1 cellular context compared by ENCODE assay signal in the genomic region with DNA sequence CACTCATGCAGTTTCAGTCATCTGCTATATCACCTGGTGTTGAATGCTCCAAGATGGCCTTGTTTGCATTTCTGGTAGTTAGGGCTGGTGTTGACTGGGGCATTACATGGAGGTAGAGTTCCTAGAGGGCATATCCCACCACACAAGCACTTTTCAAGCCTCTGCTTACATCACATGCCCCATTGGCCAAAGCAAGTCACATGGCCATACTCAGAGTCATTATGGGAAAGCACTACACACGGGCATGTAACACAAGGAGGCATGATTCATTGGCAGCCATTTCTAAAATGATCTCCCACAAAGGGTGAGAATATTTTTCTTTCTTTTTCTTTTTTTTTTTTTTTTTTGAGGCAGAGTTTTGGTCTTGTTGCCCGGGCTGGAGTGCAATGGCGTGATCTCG.
TF ChIP-seq lines count a peak whose summit lies in the region.

No MANE protein-coding gene starts in this region.

TF ChIP-seq in IMR-90, 13 proteins besides CTCF, POLR2A, EP300 and RAD21:
- no peak for TF ChIP-seq MAFK (IDR thresholded peaks at IDR 0.05; ENCODE audit: low read depth, low read length)
- TF ChIP-seq FOS (IDR thresholded peaks at IDR 0.05; ENCODE audit: low read depth, low read length): no peak
- TF ChIP-seq, protein P1, sequence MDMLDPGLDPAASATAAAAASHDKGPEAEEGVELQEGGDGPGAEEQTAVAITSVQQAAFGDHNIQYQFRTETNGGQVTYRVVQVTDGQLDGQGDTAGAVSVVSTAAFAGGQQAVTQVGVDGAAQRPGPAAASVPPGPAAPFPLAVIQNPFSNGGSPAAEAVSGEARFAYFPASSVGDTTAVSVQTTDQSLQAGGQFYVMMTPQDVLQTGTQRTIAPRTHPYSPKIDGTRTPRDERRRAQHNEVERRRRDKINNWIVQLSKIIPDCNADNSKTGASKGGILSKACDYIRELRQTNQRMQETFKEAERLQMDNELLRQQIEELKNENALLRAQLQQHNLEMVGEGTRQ (IDR thresholded peaks at IDR 0.05; ENCODE audit: low read depth, low read length): peak; percentile 27; the same call in 1 of the 2 replicates
- TF ChIP-seq RCOR1 (IDR thresholded peaks at IDR 0.05; ENCODE audit: insufficient replicate concordance, low read length): no peak
